19 cellular contexts compared by ENCODE assay signal in genomic region chr1:9186082-9186859, GRCh38.
"Had no signal": no experiment of that assay in that cellular context is flagged by ENCODE, and none has a peak within 500 bp of the region (broad histone marks: within the 10 kb centered on the region; RNA-seq: fewer than 3 reads in every experiment).

No MANE protein-coding gene starts in this region.

- H3K4me3 ChIP-seq: ascending aorta, sigmoid colon, suprapubic skin, upper lobe of left lung had no signal

- DNase-seq: activated CD4-positive, alpha-beta T cell treated with anti-CD3 and anti-CD28 coated beads for 48 hours; activated CD8-positive, alpha-beta memory T cell treated with anti-CD3 and anti-CD28 coated beads, Interleukin-2, amount 50 U/mL, for 48 hours; activated CD8-positive, alpha-beta T cell treated with anti-CD3 and anti-CD28 coated beads, Interleukin-2, amount 10 ng/mL, durations not matched to agents 7 days and 5 days; effector memory CD4-positive, alpha-beta T cell; erythroblast; foreskin melanocyte; head of caudate nucleus; islet precursor cell; mammary epithelial cell; natural killer cell; sigmoid colon; stimulated activated CD4-positive, alpha-beta T cell treated with anti-CD3 and anti-CD28 coated beads, Interleukin-2, amount 100 ng/mL, for 24 hours; stimulated activated naive CD8-positive, alpha-beta T cell treated with anti-CD3 and anti-CD28 coated beads, Interleukin-15, Interleukin-2, amounts not matched to agents 100 U/mL and 50 U/mL, for 24 hours; T-helper 9 cell; upper lobe of left lung had no signal

- H3K36me3 Mint-ChIP-seq: natural killer cell had no signal

- H3K36me3 ChIP-seq: sigmoid colon, suprapubic skin, upper lobe of left lung had no signal

- H3K4me3 Mint-ChIP-seq: activated CD8-positive, alpha-beta T cell treated with anti-CD3 and anti-CD28 coated beads, Interleukin-2, amount 10 ng/mL, durations not matched to agents 7 days and 5 days; central memory CD8-positive, alpha-beta T cell; natural killer cell had no signal

- ATAC-seq: activated CD8-positive, alpha-beta T cell treated with anti-CD3 and anti-CD28 coated beads, Interleukin-2, amount 10 ng/mL, durations not matched to agents 7 days and 5 days; left lobe of liver; natural killer cell; stimulated activated naive CD8-positive, alpha-beta T cell treated with anti-CD3 and anti-CD28 coated beads, Interleukin-15, Interleukin-2, amounts not matched to agents 100 U/mL and 50 U/mL, for 24 hours had no signal

- H3K9me3 Mint-ChIP-seq: central memory CD8-positive, alpha-beta T cell; natural killer cell had no signal

- H3K9me3 ChIP-seq: ascending aorta, sigmoid colon, suprapubic skin, upper lobe of left lung had no signal

- H3K27me3 ChIP-seq: ascending aorta had no signal

- H3K27ac ChIP-seq: ascending aorta, sigmoid colon, suprapubic skin, upper lobe of left lung had no signal

- H3K27ac Mint-ChIP-seq: activated CD8-positive, alpha-beta T cell treated with anti-CD3 and anti-CD28 coated beads, Interleukin-2, amount 10 ng/mL, durations not matched to agents 7 days and 5 days; natural killer cell had no signal
